8 cellular contexts compared by ENCODE assay signal in genomic region chr2:27494284-27494943, GRCh38. TPM values are rescaled to one million over a fixed set of nuclear protein-coding genes. Genes with fewer than 3 reads are reported as not detected.
DNase-seq lines count a peak whose midpoint lies in the region; ATAC-seq and TF ChIP-seq lines count a peak whose summit lies in the region.

No MANE protein-coding gene starts in this region.

- no peaks in the 10 kb centered on the region for H3K36me3 ChIP-seq in cardiac muscle cell
- peaks cover 0 to 4% (median 0%) of the 10 kb centered on the region in 3 donors for H3K36me3 ChIP-seq in tibial artery

- H3K27me3 ChIP-seq in cardiac muscle cell = peaks cover 20% of the 10 kb centered on the region
- peaks cover 0 to 9% of the 10 kb centered on the region in 2 donors for H3K27me3 ChIP-seq in tibial artery

- peaks cover 12% of the 10 kb centered on the region for H3K4me1 Mint-ChIP-seq in memory B cell

- intact Hi-C loops in cardiac septum (cut with DNase I) (loop anchor here (5.0 kb wide), 2 partner anchors 88 to 138 kb away; partner anchors contain the start of gene ZNF512), tibial artery (cut with DNase I; ENCODE audit: low total_unique reads) (loop anchor here (10.0 kb wide), 1 partner anchor 90 kb away; the partner anchor contains the start of gene ZNF512)

- peaks cover 26% of the 10 kb centered on the region for H3K27me3 Mint-ChIP-seq in memory B cell

- H3K4me3 ChIP-seq in cardiac muscle cell (peak overlapping the region; percentile 56), coronary artery (peak overlapping the region; percentile 95), tibial artery (peak overlapping the region; percentile 66 to 77)

- H3K4me1 ChIP-seq in cardiac muscle cell (ENCODE audit: low read depth) (no peaks in the 10 kb centered on the region), tibial artery (peaks cover 0 to 22% (median 7%) of the 10 kb centered on the region in 4 donors)

- peak overlapping the region; percentile 57 for H3K4me3 Mint-ChIP-seq in memory B cell

- DNase-seq in cardiac muscle cell (ENCODE audit: low read depth in 1 of 2, low spot score in 1 of 2) = peak; percentile 10 to 80
- no peak for DNase-seq in cardiac septum (ENCODE audit: low spot score)
- DNase-seq in coronary artery (ENCODE audit: low spot score) = peak; percentile 83
- no peak for DNase-seq in memory B cell (ENCODE audit: low spot score in 2 of 2)
- peak; percentile 49 to 81 for DNase-seq in tibial artery
- DNase-seq in NCI-H345 treated with DMSO at 0.1 percent for 48 hours (lab: John Stamatoyannopoulos, UW; ENCODE audit: unreplicated experiment) = no peak

- H3K27ac ChIP-seq in cardiac muscle cell (no peak overlapping the region), coronary artery (peak overlapping the region; percentile 79 to 90), tibial artery (peak overlapping the region; percentile 76 to 80)

- H3K9me3 Mint-ChIP-seq in memory B cell = no peaks in the 10 kb centered on the region

- no peak for TF ChIP-seq CTCF in cardiac muscle cell (IDR thresholded peaks at IDR 0.05; ENCODE audit: low read depth, low read length)
- TF ChIP-seq CTCF in coronary artery (IDR thresholded peaks at IDR 0.05) = no peak
- TF ChIP-seq CTCF in tibial artery (IDR thresholded peaks at IDR 0.05) = no peak

- H3K9me3 ChIP-seq in cardiac muscle cell (ENCODE audit: low read depth) (no peaks in the 10 kb centered on the region), tibial artery (no peaks in the 10 kb centered on the region)

- H3K36me3 Mint-ChIP-seq in memory B cell = no peaks in the 10 kb centered on the region

- ATAC-seq in memory B cell (ENCODE audit: low read depth) (no peak), GM18520 (IDR thresholded peaks at IDR 0.05; ENCODE audit: unreplicated experiment) (no peak), GM21529 (IDR thresholded peaks at IDR 0.05; ENCODE audit: unreplicated experiment) (no peak)

- H3K27ac Mint-ChIP-seq in memory B cell = no peak overlapping the region

RNA-seq across cellular contexts. Expression of gene FNDC4, which starts 0.6 kb away (rescaled TPM):
- total RNA-seq in cardiac muscle cell (39.4 and 53.4 TPM in 2 replicates), cardiac septum (3.0 TPM)
- 43.4 and 51.2 TPM in 2 replicates for polyA plus RNA-seq in cardiac muscle cell

RNA-seq across cellular contexts. Expression of gene GCKR, which starts 2.2 kb away (rescaled TPM):
- total RNA-seq in cardiac muscle cell (not detected in 2 replicates), cardiac septum (not detected)
- not detected in 2 replicates for polyA plus RNA-seq in cardiac muscle cell

RNA-seq across cellular contexts. Expression of gene IFT172, which starts 4.9 kb away (rescaled TPM):
- total RNA-seq in cardiac muscle cell (20.7 and 37.6 TPM in 2 replicates), cardiac septum (18.7 TPM)
- polyA plus RNA-seq in cardiac muscle cell = 35.1 and 35.4 TPM in 2 replicates

RNA-seq across cellular contexts. Expression of gene KRTCAP3, which starts 52.2 kb away (rescaled TPM):
- total RNA-seq in cardiac muscle cell = 1.3 and 2.8 TPM in 2 replicates
- 2.0 and 4.9 TPM in 2 replicates for polyA plus RNA-seq in cardiac muscle cell
- not detected for total RNA-seq in cardiac septum

Comparison
In these comparisons a context has a peak if more than half of its experiments do, and no peak if none do; other contexts are left out.
1. DNase-seq: peak in cardiac muscle cell (2 of 2), coronary artery (single experiment) and tibial artery (2 of 2); none in cardiac septum (single experiment), memory B cell (0 of 2) and NCI-H345 treated with DMSO at 0.1 percent for 48 hours (single experiment).
2. RNA of gene FNDC4, which starts 0.6 kb away (total RNA-seq): 39.4 to 53.4 TPM in cardiac muscle cell; 3.0 TPM in cardiac septum (single experiment); every median in the first group is over 10 times any median in the second.
3. Peak in every context shown above with its lines, with median percentiles within 50 percentile points of each other: H3K4me3 ChIP-seq.